Comparison of ENCODE assay signal across 32 cellular contexts in genomic region chr19:47443331-47443730, GRCh38. TPM values are rescaled to one million over a fixed set of nuclear protein-coding genes. Genes with fewer than 3 reads are reported as not detected.
"Had no signal": no experiment of that assay in that cellular context is flagged by ENCODE, and none has a peak within 500 bp of the region (broad histone marks: within the 10 kb centered on the region; RNA-seq: fewer than 3 reads in every experiment).

No MANE protein-coding gene starts in this region.

- H3K9me3 Mint-ChIP-seq: activated CD4-positive, alpha-beta memory T cell treated with anti-CD3 and anti-CD28 coated beads, Interleukin-2, amount 10 ng/mL, durations not matched to agents 7 days and 5 days; activated CD4-positive, alpha-beta T cell treated with anti-CD3 and anti-CD28 coated beads, Interleukin-2, amount 10 ng/mL, durations not matched to agents 7 days and 5 days; activated T-helper 2 cell treated with anti-CD3 and anti-CD28 coated beads, Interferon-gamma antibody, Interleukin-2, Interleukin-4, amounts not matched to agents 10 μg/mL and 5 μg/mL and 100 μg/mL, durations not matched to agents 14 hours and 24 hours and 36 hours; T-cell had no signal

- DNase-seq: activated CD4-positive, alpha-beta memory T cell treated with anti-CD3 and anti-CD28 coated beads, Interleukin-2, amount 10 ng/mL, durations not matched to agents 7 days and 5 days; activated CD4-positive, alpha-beta T cell treated with anti-CD3 and anti-CD28 coated beads, Interleukin-2, amount 10 ng/mL, durations not matched to agents 7 days and 5 days; activated CD4-positive, CD25-positive, alpha-beta regulatory T cell; activated gamma-delta T cell treated with Interleukin-2 at 50 U/mL for 16 hours; activated naive CD4-positive, alpha-beta T cell treated with anti-CD3 and anti-CD28 coated beads, Interleukin-2, amount 10 ng/mL, durations not matched to agents 7 days and 5 days; activated naive CD8-positive, alpha-beta T cell treated with anti-CD3 and anti-CD28 coated beads for 36 hours; activated T-cell treated with anti-CD3 and anti-CD28 coated beads for 4 hours; activated T-cell treated with anti-CD3 and anti-CD28 coated beads, Interleukin-2, amount 50 U/mL, for 48 hours; body of pancreas; Karpas-422; MM.1S; NCI-H1105; NCI-H1436; NCI-H1694 treated with DMSO at 0.1 percent for 48 hours; NCI-H2029 treated with DMSO at 0.1 percent for 48 hours; NCI-H510A treated with DMSO at 0.1 percent for 48 hours; NCI-H69; NK-92 treated with Interleukin-12 subunit alpha and Interleukin-12 subunit beta, amount 100 ng/mL, for 24 hours; OCI-M1; RPMI8226; T-cell; T-helper 2 cell; T1000 had no signal

- H3K4me3 Mint-ChIP-seq: activated CD4-positive, alpha-beta memory T cell treated with anti-CD3 and anti-CD28 coated beads, Interleukin-2, amount 10 ng/mL, durations not matched to agents 7 days and 5 days; activated CD4-positive, alpha-beta T cell treated with anti-CD3 and anti-CD28 coated beads, Interleukin-2, amount 10 ng/mL, durations not matched to agents 7 days and 5 days; activated naive CD4-positive, alpha-beta T cell treated with anti-CD3 and anti-CD28 coated beads, Interleukin-2, amount 10 ng/mL, durations not matched to agents 7 days and 5 days; activated naive CD8-positive, alpha-beta T cell treated with anti-CD3 and anti-CD28 coated beads for 36 hours had no signal

- FAIRE-seq: bronchial epithelial cell, TTC549 had no signal

- ATAC-seq: body of pancreas, Panc1, Right ventricle myocardium inferior, T-cell had no signal

- H3K4me3 ChIP-seq: ascending aorta, body of pancreas, SK-N-MC had no signal

- H3K36me3 Mint-ChIP-seq: activated naive CD4-positive, alpha-beta T cell treated with anti-CD3 and anti-CD28 coated beads, Interleukin-2, amount 10 ng/mL, durations not matched to agents 7 days and 5 days; T-cell had no signal

- H3K27ac Mint-ChIP-seq: activated CD4-positive, alpha-beta memory T cell treated with anti-CD3 and anti-CD28 coated beads, Interleukin-2, amount 10 ng/mL, durations not matched to agents 7 days and 5 days; activated CD4-positive, alpha-beta T cell treated with anti-CD3 and anti-CD28 coated beads, Interleukin-2, amount 10 ng/mL, durations not matched to agents 7 days and 5 days; activated naive CD4-positive, alpha-beta T cell treated with anti-CD3 and anti-CD28 coated beads, Interleukin-2, amount 10 ng/mL, durations not matched to agents 7 days and 5 days; activated naive CD8-positive, alpha-beta T cell treated with anti-CD3 and anti-CD28 coated beads for 36 hours; activated T-helper 2 cell treated with anti-CD3 and anti-CD28 coated beads, Interferon-gamma antibody, Interleukin-2, Interleukin-4, amounts not matched to agents 10 μg/mL and 5 μg/mL and 100 μg/mL, durations not matched to agents 14 hours and 24 hours and 36 hours had no signal

- H3K36me3 ChIP-seq: ascending aorta had no signal

- H3K27ac ChIP-seq: ascending aorta, body of pancreas, SK-N-MC, VCaP had no signal

- H3K9me3 ChIP-seq: ascending aorta, body of pancreas had no signal

RNA-seq across cellular contexts. Expression of gene MEIS3, which starts 24.0 kb away (rescaled TPM):
- total RNA-seq: activated CD4-positive, alpha-beta T cell treated with anti-CD3 and anti-CD28 coated beads, Interleukin-2, amount 10 ng/mL, durations not matched to agents 7 days and 5 days; activated CD8-positive, alpha-beta memory T cell treated with anti-CD3 and anti-CD28 coated beads for 36 hours; activated naive CD8-positive, alpha-beta T cell treated with anti-CD3 and anti-CD28 coated beads for 36 hours had no signal

RNA-seq across cellular contexts. Expression of gene SLC8A2, which starts 28.4 kb away (rescaled TPM):
- total RNA-seq: activated CD4-positive, alpha-beta memory T cell treated with anti-CD3 and anti-CD28 coated beads, Interleukin-2, amount 10 ng/mL, durations not matched to agents 7 days and 5 days; activated CD4-positive, alpha-beta T cell treated with anti-CD3 and anti-CD28 coated beads, Interleukin-2, amount 10 ng/mL, durations not matched to agents 7 days and 5 days; activated CD8-positive, alpha-beta memory T cell treated with anti-CD3 and anti-CD28 coated beads for 36 hours; activated T-helper 2 cell treated with anti-CD3 and anti-CD28 coated beads, Interferon-gamma antibody, Interleukin-2, Interleukin-4, amounts not matched to agents 10 μg/mL and 5 μg/mL and 100 μg/mL, durations not matched to agents 14 hours and 24 hours and 36 hours; ascending aorta; T-cell had no signal
